ENCODE assay signal across 22 cellular contexts in genomic region chr20:47934761-47935160, GRCh38.
"Had no signal": no experiment of that assay in that cellular context is flagged by ENCODE, and none has a peak within 500 bp of the region (broad histone marks: within the 10 kb centered on the region; RNA-seq: fewer than 3 reads in every experiment).

No MANE protein-coding gene starts in this region.

- H3K27me3 ChIP-seq: testis, vagina had no signal

- H3K4me3 ChIP-seq: dorsolateral prefrontal cortex, left lung, lung, testis, vagina had no signal

- FAIRE-seq: colon, small intestine had no signal

- ATAC-seq: activated CD8-positive, alpha-beta T cell treated with anti-CD3 and anti-CD28 coated beads, Interleukin-2, amount 10 ng/mL, durations not matched to agents 7 days and 5 days; activated naive CD8-positive, alpha-beta T cell treated with anti-CD3 and anti-CD28 coated beads, Interleukin-2, amount 50 U/mL, for 24 hours; effector memory CD8-positive, alpha-beta T cell; left lung; natural killer cell; sciatic nerve; stimulated activated naive B cell treated with anti-CD40 and anti-IgM and Interleukin-4, amounts not matched to agents 10 μg/mL and 1 μg/mL and 100 μg/mL, for 72 hours had no signal

- H3K27ac ChIP-seq: dorsolateral prefrontal cortex, left lung, testis, vagina had no signal

- DNase-seq: activated CD4-positive, alpha-beta T cell treated with anti-CD3 and anti-CD28 coated beads for 1 hour; activated CD4-positive, alpha-beta T cell treated with anti-CD3 and anti-CD28 coated beads, Interleukin-2, amount 50 U/mL, for 1 hour; activated CD8-positive, alpha-beta T cell treated with anti-CD3 and anti-CD28 coated beads, Interleukin-2, amount 10 ng/mL, durations not matched to agents 7 days and 5 days; activated gamma-delta T cell; activated naive CD4-positive, alpha-beta T cell treated with anti-CD3 and anti-CD28 coated beads, Interleukin-2, amount 50 U/mL, for 16 hours; activated naive CD8-positive, alpha-beta T cell treated with anti-CD3 and anti-CD28 coated beads, Interleukin-2, amount 50 U/mL, for 24 hours; central memory CD4-positive, alpha-beta T cell; dorsolateral prefrontal cortex; effector memory CD8-positive, alpha-beta T cell; kidney glomerular epithelial cell; left lung; midbrain; natural killer cell; small intestine; stimulated activated CD4-positive, alpha-beta T cell treated with anti-CD3 and anti-CD28 coated beads, Interleukin-15, amount 100 ng/mL, for 24 hours; stimulated activated naive B cell treated with anti-CD40 and anti-IgM and Interleukin-4, amounts not matched to agents 10 μg/mL and 1 μg/mL and 100 μg/mL, for 72 hours; testis; trophoblast cell had no signal

- H3K36me3 ChIP-seq: left lung, vagina had no signal

- H3K4me1 ChIP-seq: left lung, testis had no signal

- H3K9me3 ChIP-seq: left lung, testis, vagina had no signal
